In genomic region chr1:231553320-231553719, GRCh38 we compare ENCODE assay signal across 29 cellular contexts.
"Had no signal": no experiment of that assay in that cellular context is flagged by ENCODE, and none has a peak within 500 bp of the region (broad histone marks: within the 10 kb centered on the region; RNA-seq: fewer than 3 reads in every experiment).

No MANE protein-coding gene starts in this region.

- H3K27ac ChIP-seq: adrenal gland, body of pancreas, breast epithelium, Peyer's patch, SJSA1 had no signal

- DNase-seq: activated CD4-positive, alpha-beta T cell treated with anti-CD3 and anti-CD28 coated beads, Interleukin-2, amount 10 ng/mL, durations not matched to agents 24 days and 14 days; activated CD4-positive, alpha-beta T cell treated with anti-CD3 and anti-CD28 coated beads, Interleukin-2, amount 50 U/mL, for 4 hours; activated CD8-positive, alpha-beta T cell treated with anti-CD3 and anti-CD28 coated beads, Interleukin-2, amount 10 ng/mL, durations not matched to agents 7 days and 5 days; activated gamma-delta T cell treated with Interleukin-2 at 50 U/mL for 16 hours; activated naive CD4-positive, alpha-beta T cell treated with anti-CD3 and anti-CD28 coated beads for 36 hours; activated T-cell treated with anti-CD3 and anti-CD28 coated beads, Interleukin-2, amount 50 U/mL, for 24 hours; adrenal gland; body of pancreas; caudate nucleus; cerebellar nuclear complex; Kasumi-1; KG1; MG63; NCI-H1048; NCI-H1105 treated with DMSO at 0.1 percent for 48 hours; NCI-H1436; NCI-H1694; NCI-H1930; NCI-H2107; NCI-H226; NCI-H524 treated with DMSO at 0.1 percent for 48 hours; PC-3; Peyer's patch; RPMI8226; SHP77 treated with DMSO at 0.1 percent for 48 hours had no signal

- H3K4me3 ChIP-seq: adrenal gland, body of pancreas, breast epithelium, MG63, Peyer's patch, SJSA1 had no signal

- H3K9me3 ChIP-seq: adrenal gland, body of pancreas, breast epithelium, MG63, Peyer's patch, SJSA1, SK-N-SH had no signal

- H3K9ac ChIP-seq: SK-N-SH had no signal

- H3K27me3 ChIP-seq: adrenal gland, body of pancreas, breast epithelium, MG63, Peyer's patch, SJSA1 had no signal

- ATAC-seq: activated CD8-positive, alpha-beta T cell treated with anti-CD3 and anti-CD28 coated beads, Interleukin-2, amount 10 ng/mL, durations not matched to agents 7 days and 5 days; activated naive CD4-positive, alpha-beta T cell treated with anti-CD3 and anti-CD28 coated beads, Interleukin-2, amount 50 U/mL, for 72 hours; body of pancreas; PC-3 had no signal

- H3K4me1 ChIP-seq: body of pancreas, breast epithelium, Peyer's patch had no signal

- H3K36me3 ChIP-seq: adrenal gland, breast epithelium had no signal
